In genomic region chr13:51298812-51299211, GRCh38 we compare ENCODE assay signal across 25 cellular contexts. TPM values are rescaled to one million over a fixed set of nuclear protein-coding genes. Genes with fewer than 3 reads are reported as not detected.
DNase-seq lines count a peak whose midpoint lies in the region; ATAC-seq and TF ChIP-seq lines count a peak whose summit lies in the region.
"Had no signal": no experiment of that assay in that cellular context is flagged by ENCODE, and none has a peak within 500 bp of the region (broad histone marks: within the 10 kb centered on the region; RNA-seq: fewer than 3 reads in every experiment).

No MANE protein-coding gene starts in this region.

- no peaks in the 10 kb centered on the region for H3K79me2 ChIP-seq in fibroblast of lung (ENCODE audit: control insufficient read depth, insufficient read depth, low read length)

- peak; percentile 15 to 24 for DNase-seq in Kasumi-1 (lab: John Stamatoyannopoulos, UW)
- DNase-seq in SK-MEL-5 (ENCODE audit: low read depth, low spot score) = peak; percentile 64
- DNase-seq in fibroblast of lung (ENCODE audit: low read depth in 2 of 2) = peak; percentile 4 to 23
- DNase-seq in neuronal stem cell (ENCODE audit: low spot score) = no peak
- no peak for DNase-seq in stimulated activated naive CD8-positive, alpha-beta T cell treated with anti-CD3 and anti-CD28 coated beads, Interleukin-15, Interleukin-2, amounts not matched to agents 100 U/mL and 50 U/mL, for 24 hours
- DNase-seq: activated CD4-positive, alpha-beta T cell treated with anti-CD3 and anti-CD28 coated beads, Interleukin-2, amount 50 U/mL, for 4 hours; activated gamma-delta T cell; CD8-positive, alpha-beta memory T cell; NCI-H2081 treated with DMSO at 0.1 percent for 48 hours; NCI-H69; SHP77 treated with DMSO at 0.1 percent for 48 hours; stimulated activated CD4-positive, alpha-beta T cell treated with anti-CD3 and anti-CD28 coated beads, Interleukin-1b, Interleukin-23, amount 100 ng/mL, for 48 hours; stimulated activated naive CD4-positive, alpha-beta T cell treated with Interleukin-2 at 50 U/mL for 16 hours; T-helper 17 cell; tibial artery; WERI-Rb-1 had no signal

- H4K20me1 ChIP-seq in fibroblast of lung (ENCODE audit: control insufficient read depth, extremely low read depth, insufficient read depth, low read length) = no peaks in the 10 kb centered on the region

- no peak overlapping the region for H3K18ac ChIP-seq in neuronal stem cell (ENCODE audit: low read length)

- H3K27me3 ChIP-seq in fibroblast of lung (ENCODE audit: control insufficient read depth, insufficient read depth, low read length) (peaks cover 8% of the 10 kb centered on the region), neuronal stem cell (ENCODE audit: control insufficient read depth in 3 of 3, insufficient read depth in 3 of 3, low read depth in 1 of 3, low read length in 3 of 3) (peaks cover 0 to 17% (median 0%) of the 10 kb centered on the region in 3 experiments)
- H3K27me3 ChIP-seq: cardiac muscle cell, gastroesophageal sphincter, tibial artery had no signal

- H2BK5ac ChIP-seq in neuronal stem cell (ENCODE audit: low read length) = no peak overlapping the region

- no peaks in the 10 kb centered on the region for H3K79me1 ChIP-seq in neuronal stem cell (ENCODE audit: low read depth, low read length)

- no peaks in the 10 kb centered on the region for H3K4me1 ChIP-seq in fibroblast of lung (ENCODE audit: control insufficient read depth, extremely low read depth, insufficient read depth, low read length)
- peaks cover 7 to 12% of the 10 kb centered on the region in 2 donors for H3K4me1 ChIP-seq in neuronal stem cell (ENCODE audit: control insufficient read depth in 2 of 2, insufficient read depth in 1 of 2, low read depth in 1 of 2, low read length in 2 of 2)
- H3K4me1 ChIP-seq: gastroesophageal sphincter, tibial artery had no signal

- H3K27ac ChIP-seq in fibroblast of lung (ENCODE audit: insufficient read depth, low read length) (no peak overlapping the region), neuronal stem cell (replicated peaks; ENCODE audit: low read length) (no peak overlapping the region)
- H3K27ac ChIP-seq: cardiac muscle cell, gastroesophageal sphincter, tibial artery, WERI-Rb-1 had no signal

- peak overlapping the region; percentile 53 for H2AK5ac ChIP-seq in neuronal stem cell (ENCODE audit: low read depth, low read length)

- H3K4me3 ChIP-seq in fibroblast of lung (replicated peaks in 1 of 4; ENCODE audit: control extremely low read depth in 1 of 4, insufficient read depth in 1 of 4, low read depth in 3 of 4, low read length in 4 of 4) (no peak overlapping the region), neuronal stem cell (ENCODE audit: low read length in 2 of 2) (no peak overlapping the region)
- H3K4me3 ChIP-seq: cardiac muscle cell, gastroesophageal sphincter, HAP-1, tibial artery had no signal

- H2AFZ ChIP-seq in fibroblast of lung (ENCODE audit: low read length) = no peak overlapping the region
- H2AFZ ChIP-seq in neuronal stem cell (ENCODE audit: low read length) = peak overlapping the region; percentile 89

- no peak overlapping the region for H2BK120ac ChIP-seq in neuronal stem cell (ENCODE audit: low read depth, low read length)

- no peak overlapping the region for H3K4ac ChIP-seq in neuronal stem cell (ENCODE audit: low read length)

- H3K4me2 ChIP-seq in fibroblast of lung (ENCODE audit: extremely low read depth, insufficient read depth, low read length) = no peak overlapping the region
- H3K4me2 ChIP-seq in neuronal stem cell (ENCODE audit: insufficient read depth, low read length, poor library complexity, severe bottlenecking) = no peak overlapping the region

- H4K91ac ChIP-seq in neuronal stem cell (ENCODE audit: low read depth, low read length, poor library complexity) = no peak overlapping the region

- no CpG with 5 or more reads among the region's 1 CpG for WGBS in neuronal stem cell (ENCODE audit: extremely low coverage in 2 of 2, insufficient read length in 2 of 2, insufficient replicate concordance in 1 of 2), 2 donors

- no peak overlapping the region for H2BK15ac ChIP-seq in neuronal stem cell (ENCODE audit: low read length)

- H4K8ac ChIP-seq in neuronal stem cell (ENCODE audit: low read depth, low read length) = peak overlapping the region; percentile 84

- H3K36me3 ChIP-seq in fibroblast of lung (ENCODE audit: control insufficient read depth, insufficient read depth, low read length) = no peaks in the 10 kb centered on the region
- H3K36me3 ChIP-seq in neuronal stem cell (replicated peaks in 1 of 2; ENCODE audit: control insufficient read depth in 2 of 2, insufficient read depth in 2 of 2, low read length in 2 of 2) = no peaks in the 10 kb centered on the region
- H3K36me3 ChIP-seq: cardiac muscle cell, gastroesophageal sphincter, HAP-1, tibial artery, WERI-Rb-1 had no signal

- in situ Hi-C loops in SK-MEL-5 (cut with HindIII; ENCODE audit: low pct_unique_long_range_greater_than_20kb, low sequenced_read_pairs) = no loop called here

- no peak for TF ChIP-seq CTCF in fibroblast of lung (conservative IDR thresholded peaks at IDR 0.05 in 1 of 2, IDR thresholded peaks at IDR 0.05 in 1 of 2; ENCODE audit: low read depth in 1 of 2, low read length in 2 of 2)

- no peak overlapping the region for H3K23ac ChIP-seq in neuronal stem cell (ENCODE audit: low read depth, low read length, poor library complexity)

- H3K9ac ChIP-seq in fibroblast of lung (ENCODE audit: insufficient read depth, low read length) (no peak overlapping the region), neuronal stem cell (ENCODE audit: low read depth, low read length, poor library complexity) (no peak overlapping the region)

- H3K14ac ChIP-seq in neuronal stem cell (ENCODE audit: low read length) = no peak overlapping the region

- ATAC-seq in GM18868 (IDR thresholded peaks at IDR 0.05; ENCODE audit: unreplicated experiment) (no peak), GM21423 (IDR thresholded peaks at IDR 0.05; ENCODE audit: unreplicated experiment) (no peak)
- ATAC-seq in stimulated activated naive CD8-positive, alpha-beta T cell treated with anti-CD3 and anti-CD28 coated beads, Interleukin-15, Interleukin-2, amounts not matched to agents 100 U/mL and 50 U/mL, for 24 hours = no peak
- ATAC-seq: gastroesophageal sphincter; natural killer cell treated with Interleukin-12 subunit alpha and Interleukin-12 subunit beta and Interleukin-15 and Interleukin-18, amount 100 ng/mL, for 72 hours; T-helper 17 cell had no signal

- no peak overlapping the region for H2BK12ac ChIP-seq in neuronal stem cell (ENCODE audit: low read length)

- H3K9me3 ChIP-seq in fibroblast of lung (ENCODE audit: control insufficient read depth, insufficient read depth, low read depth, low read length) (no peaks in the 10 kb centered on the region), neuronal stem cell (replicated peaks in 1 of 2; ENCODE audit: control insufficient read depth in 2 of 2, insufficient read depth in 1 of 2, low read depth in 1 of 2, low read length in 2 of 2) (no peaks in the 10 kb centered on the region)
- H3K9me3 ChIP-seq: gastroesophageal sphincter, HAP-1, tibial artery had no signal

RNA-seq across cellular contexts. Expression of gene SERPINE3, which starts 40.7 kb away (rescaled TPM):
- total RNA-seq in SK-MEL-5 (2014; rRNA removed; shearing (Covaris generic)) = not detected in 2 replicates
- 0.26 TPM in 1 of 2 replicates, not detected in the other for polyA plus RNA-seq in SK-MEL-5 (2015; cell fraction: cytosol; rRNA removed)
- polyA plus RNA-seq in SK-MEL-5 (2015; cell fraction: nucleus; rRNA removed) = not detected in 2 replicates
- not detected in 2 replicates for total RNA-seq in fibroblast of lung
- not detected in 2 replicates for polyA plus RNA-seq in fibroblast of lung
- polyA plus RNA-seq in fibroblast of lung (2012) = not detected in 2 replicates
- not detected in 2 replicates for polyA minus RNA-seq in fibroblast of lung (ENCODE audit: low replicate concordance)
- 0.22 TPM for polyA plus RNA-seq in neuronal stem cell (2013, experiment 1 of 2)
- polyA plus RNA-seq in neuronal stem cell (2013, experiment 2 of 2) = 0.12 TPM
- total RNA-seq: CD8-positive, alpha-beta memory T cell; mesenteric fat pad; natural killer cell treated with Interleukin-12 subunit alpha and Interleukin-12 subunit beta and Interleukin-15 and Interleukin-18, amount 100 ng/mL, for 72 hours; OCI-LY7; posterior vena cava; T-helper 17 cell had no signal
- polyA plus RNA-seq: CD8-positive, alpha-beta memory T cell had no signal

Comparison
In these comparisons a context has a peak if more than half of its experiments do, and no peak if none do; other contexts are left out.
1. DNase-seq: peak in Kasumi-1 (2 of 2), SK-MEL-5 (single experiment) and fibroblast of lung (2 of 2); none in neuronal stem cell (single experiment) and stimulated activated naive CD8-positive, alpha-beta T cell treated with anti-CD3 and anti-CD28 coated beads, Interleukin-15, Interleukin-2, amounts not matched to agents 100 U/mL and 50 U/mL, for 24 hours (single experiment).